In genomic region chr16:81873843-81874752, GRCh38 we compare ENCODE assay signal across 7 cellular contexts.
DNase-seq lines count a peak whose midpoint lies in the region; ATAC-seq and TF ChIP-seq lines count a peak whose summit lies in the region.

No MANE protein-coding gene starts in this region.

- no peaks in the 10 kb centered on the region for H3K36me3 Mint-ChIP-seq in activated CD4-positive, alpha-beta T cell treated with anti-CD3 and anti-CD28 coated beads, Interleukin-2, amount 10 ng/mL, durations not matched to agents 24 days and 14 days (ENCODE audit: low read depth)
- H3K36me3 Mint-ChIP-seq in nephron progenitor cell (ENCODE audit: low read depth) = no peaks in the 10 kb centered on the region

- H3K4me1 ChIP-seq in uterus = no peaks in the 10 kb centered on the region

- peaks cover 6% of the 10 kb centered on the region for H3K27me3 Mint-ChIP-seq in activated CD4-positive, alpha-beta T cell treated with anti-CD3 and anti-CD28 coated beads, Interleukin-2, amount 10 ng/mL, durations not matched to agents 24 days and 14 days
- peaks cover 16% of the 10 kb centered on the region for H3K27me3 Mint-ChIP-seq in nephron progenitor cell (ENCODE audit: low read depth, poor library complexity)

- H3K9me3 ChIP-seq in uterus = no peaks in the 10 kb centered on the region

- TF ChIP-seq POLR2A in uterus (IDR thresholded peaks at IDR 0.05) = no peak

- H3K4me3 ChIP-seq in uterus = no peak overlapping the region

- no peak overlapping the region for H3K4me3 Mint-ChIP-seq in activated CD4-positive, alpha-beta T cell treated with anti-CD3 and anti-CD28 coated beads, Interleukin-2, amount 10 ng/mL, durations not matched to agents 24 days and 14 days
- H3K4me3 Mint-ChIP-seq in nephron progenitor cell = no peak overlapping the region

- peak overlapping the region; percentile 0 to 8 for H3K27ac ChIP-seq in uterus

- peaks cover 7% of the 10 kb centered on the region for H3K4me1 Mint-ChIP-seq in activated CD4-positive, alpha-beta T cell treated with anti-CD3 and anti-CD28 coated beads, Interleukin-2, amount 10 ng/mL, durations not matched to agents 24 days and 14 days
- H3K4me1 Mint-ChIP-seq in nephron progenitor cell = peaks cover 17% of the 10 kb centered on the region

- no peak overlapping the region for H3K27ac Mint-ChIP-seq in activated CD4-positive, alpha-beta T cell treated with anti-CD3 and anti-CD28 coated beads, Interleukin-2, amount 10 ng/mL, durations not matched to agents 24 days and 14 days
- H3K27ac Mint-ChIP-seq in nephron progenitor cell = no peak overlapping the region

- H3K36me3 ChIP-seq in uterus = no peaks in the 10 kb centered on the region

- intact Hi-C loops in activated CD4-positive, alpha-beta T cell treated with anti-CD3 and anti-CD28 coated beads, Interleukin-2, amount 10 ng/mL, durations not matched to agents 24 days and 14 days (cut with micrococcal nuclease) = loop anchor here (5.0 kb wide), 3 partner anchors 77 to 127 kb away; no protein-coding TSS in a partner anchor
- intact Hi-C loops in uterus (cut with DNase I; ENCODE audit: low total_unique reads) = no loop called here

- no peaks in the 10 kb centered on the region for H3K27me3 ChIP-seq in uterus

- H3K9me3 Mint-ChIP-seq in activated CD4-positive, alpha-beta T cell treated with anti-CD3 and anti-CD28 coated beads, Interleukin-2, amount 10 ng/mL, durations not matched to agents 24 days and 14 days = no peaks in the 10 kb centered on the region
- H3K9me3 Mint-ChIP-seq in nephron progenitor cell = no peaks in the 10 kb centered on the region

- DNase-seq in ELR (ENCODE audit: low read depth) (peak; percentile 72), LoVo (ENCODE audit: low spot score) (peak; percentile 25), epidermal melanocyte (ENCODE audit: insufficient read length, low spot score) (peak; percentile 54), nephron progenitor cell (peak; percentile 76), uterus (peak; percentile 28 to 52)
- peak; percentile 84 for DNase-seq in activated CD4-positive, alpha-beta T cell treated with anti-CD3 and anti-CD28 coated beads, Interleukin-2, amount 10 ng/mL, durations not matched to agents 24 days and 14 days

- peak; percentile 73 for ATAC-seq in GM21576 (IDR thresholded peaks at IDR 0.05; ENCODE audit: unreplicated experiment)

- TF ChIP-seq CTCF in nephron progenitor cell (IDR thresholded peaks at IDR 0.05) (peak; percentile 86), uterus (IDR thresholded peaks at IDR 0.05) (peak; percentile 52 to 75 (median 62))

Comparison
In these comparisons a context has a peak if more than half of its experiments do, and no peak if none do; other contexts are left out.
1. DNase-seq: peak in every context shown above with its lines; median percentile 84 in activated CD4-positive, alpha-beta T cell treated with anti-CD3 and anti-CD28 coated beads, Interleukin-2, amount 10 ng/mL, durations not matched to agents 24 days and 14 days; 76 in nephron progenitor cell; 72 in ELR; 54 in epidermal melanocyte; 40 in uterus; 25 in LoVo.